Comparison of ENCODE assay signal across 19 cellular contexts in the genomic region with DNA sequence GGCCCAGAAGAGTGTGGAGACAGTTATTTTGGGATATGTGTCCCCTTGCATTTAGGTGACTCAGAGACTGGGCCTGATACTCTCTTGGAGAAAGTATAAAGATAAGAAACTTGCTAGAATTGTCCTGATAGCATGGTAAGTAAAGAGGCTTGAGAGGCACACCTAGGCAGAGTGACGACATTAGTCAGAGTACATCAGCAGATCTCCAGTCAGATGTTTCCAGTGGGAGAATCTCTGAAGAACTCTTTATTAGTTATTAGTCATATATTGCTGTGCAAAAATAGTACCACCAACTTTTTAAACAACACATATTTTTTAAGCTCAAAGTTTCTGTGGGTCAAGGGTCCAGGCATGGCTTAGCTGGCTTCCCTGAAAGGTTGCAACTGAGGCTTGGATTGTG.
DNase-seq lines count a peak whose midpoint lies in the region; ATAC-seq and TF ChIP-seq lines count a peak whose summit lies in the region.
"Had no signal": no experiment of that assay in that cellular context is flagged by ENCODE, and none has a peak within 500 bp of the region (broad histone marks: within the 10 kb centered on the region; RNA-seq: fewer than 3 reads in every experiment).

No MANE protein-coding gene starts in this region.

- H4K20me1 ChIP-seq in PC-3 (ENCODE audit: low read length), result no peaks in the 10 kb centered on the region
- H4K20me1 ChIP-seq: BLaER1 treated with 17β-estradiol and CSF1 and Interleukin-3, amounts not matched to agents 10 nM and 100 nM had no signal

- no peaks in the 10 kb centered on the region for H3K27me3 Mint-ChIP-seq in mesothelial cell of epicardium (ENCODE audit: low read depth)
- H3K27me3 Mint-ChIP-seq: B cell had no signal

- DNase-seq in A172 (ENCODE audit: low spot score) (peak; percentile 44), PC-3 (peak; percentile 39), fibroblast of mammary gland (ENCODE audit: low read depth) (peak; percentile 47), mesothelial cell of epicardium (ENCODE audit: low spot score in 2 of 2, unreplicated experiment in 2 of 2) (no peak), amygdala (lab: John Stamatoyannopoulos, UW) (no peak), left lobe of liver (ENCODE audit: low spot score) (no peak), left ventricle myocardium superior (no peak), uterus (no peak)
- DNase-seq: 8988T; CD8-positive, alpha-beta T cell; DMS 273 treated with DMSO at 0.1 percent for 48 hours; DMS53; DND-41; EL; H9 had no signal

- no peak for TF ChIP-seq POLR2A in uterus (IDR thresholded peaks at IDR 0.05)

- H3K36me3 ChIP-seq in PC-3 (ENCODE audit: low read depth, low read length) (no peaks in the 10 kb centered on the region), uterus (no peaks in the 10 kb centered on the region)
- H3K36me3 ChIP-seq: BLaER1 treated with 17β-estradiol and CSF1 and Interleukin-3, amounts not matched to agents 10 nM and 100 nM had no signal

- H3K79me2 ChIP-seq in PC-3 (ENCODE audit: low read length), result no peaks in the 10 kb centered on the region

- POLR2A ChIA-PET in PC-3 (lab: Charles Lee; ENCODE audit: unreplicated experiment), result no interaction called here

- no peaks in the 10 kb centered on the region for H3K9me2 ChIP-seq in PC-3 (replicated peaks; ENCODE audit: low read length)

- H3K9me3 ChIP-seq in PC-3 (ENCODE audit: low read length) (no peaks in the 10 kb centered on the region), uterus (no peaks in the 10 kb centered on the region)
- H3K9me3 ChIP-seq: BLaER1 treated with 17β-estradiol and CSF1 and Interleukin-3, amounts not matched to agents 10 nM and 100 nM had no signal

- H3K4me2 ChIP-seq in PC-3 (ENCODE audit: low read length), result no peak overlapping the region
- H3K4me2 ChIP-seq: BLaER1 treated with 17β-estradiol and CSF1 and Interleukin-3, amounts not matched to agents 10 nM and 100 nM had no signal

- intact Hi-C loops in PC-3 (cut with micrococcal nuclease) (no loop called here), left ventricle myocardium superior (cut with micrococcal nuclease) (no loop called here), uterus (cut with DNase I; ENCODE audit: low total_unique reads) (no loop called here)

- no peak overlapping the region for H2AFZ ChIP-seq in PC-3 (ENCODE audit: low read length)

- no peak overlapping the region for H3K9ac ChIP-seq in PC-3 (ENCODE audit: low read length)
- H3K9ac ChIP-seq: BLaER1 treated with 17β-estradiol and CSF1 and Interleukin-3, amounts not matched to agents 10 nM and 100 nM had no signal

- H3K27ac Mint-ChIP-seq in mesothelial cell of epicardium, result peak overlapping the region; percentile 39
- H3K27ac Mint-ChIP-seq: B cell; CD8-positive, alpha-beta T cell had no signal

- no peaks in the 10 kb centered on the region for H3F3A ChIP-seq in PC-3 (ENCODE audit: low read length, unreplicated experiment)

- no TSS peak for BruUV-seq in PC-3 (replicated peaks; lab: Mats Ljungman, UMichigan)

- H3K4me1 ChIP-seq in PC-3 (ENCODE audit: insufficient read depth, low read length), result no peaks in the 10 kb centered on the region
- H3K4me1 ChIP-seq in uterus, result no peaks in the 10 kb centered on the region
- H3K4me1 ChIP-seq: BLaER1 treated with 17β-estradiol and CSF1 and Interleukin-3, amounts not matched to agents 10 nM and 100 nM had no signal

- H3K4me3 Mint-ChIP-seq in mesothelial cell of epicardium, result no peak overlapping the region
- H3K4me3 Mint-ChIP-seq: B cell; CD8-positive, alpha-beta T cell; H9 had no signal

- peaks cover 8% of the 10 kb centered on the region for H3K36me3 Mint-ChIP-seq in mesothelial cell of epicardium
- H3K36me3 Mint-ChIP-seq: CD8-positive, alpha-beta T cell had no signal

- no peak overlapping the region for H3K27ac ChIP-seq in PC-3 (ENCODE audit: low read length)
- no peak overlapping the region for H3K27ac ChIP-seq in uterus
- H3K27ac ChIP-seq: BLaER1 treated with 17β-estradiol and CSF1 and Interleukin-3, amounts not matched to agents 10 nM and 100 nM had no signal

- peaks cover 17% of the 10 kb centered on the region for H3K9me3 Mint-ChIP-seq in mesothelial cell of epicardium

- no peak for ATAC-seq in PC-3
- no peak for ATAC-seq in left lobe of liver
- no peak for ATAC-seq in left ventricle myocardium superior
- ATAC-seq: CD8-positive, alpha-beta T cell; GM12878; HepG2 had no signal

- H3K27me3 ChIP-seq in PC-3 (ENCODE audit: low read length), result no peaks in the 10 kb centered on the region
- no peaks in the 10 kb centered on the region for H3K27me3 ChIP-seq in uterus
- H3K27me3 ChIP-seq: BLaER1 treated with 17β-estradiol and CSF1 and Interleukin-3, amounts not matched to agents 10 nM and 100 nM had no signal

- H3K4me3 ChIP-seq in PC-3 (ENCODE audit: low read length), result no peak overlapping the region
- no peak overlapping the region for H3K4me3 ChIP-seq in fibroblast of mammary gland (ENCODE audit: control insufficient read depth, low read depth, low read length)
- no peak overlapping the region for H3K4me3 ChIP-seq in uterus
- H3K4me3 ChIP-seq: BLaER1 treated with 17β-estradiol and CSF1 and Interleukin-3, amounts not matched to agents 10 nM and 100 nM; GM12878 had no signal

- CTCF ChIA-PET in PC-3 (lab: Charles Lee), result no interaction called here

- TF ChIP-seq CTCF in PC-3 (conservative IDR thresholded peaks at IDR 0.05; ENCODE audit: low read depth, low read length), result no peak
- no peak for TF ChIP-seq CTCF in fibroblast of mammary gland (conservative IDR thresholded peaks at IDR 0.05; ENCODE audit: control insufficient read depth, insufficient read depth, low read depth, low read length)
- no peak for TF ChIP-seq CTCF in mesothelial cell of epicardium (IDR thresholded peaks at IDR 0.05; ENCODE audit: unreplicated experiment)
- TF ChIP-seq CTCF in uterus (IDR thresholded peaks at IDR 0.05), result no peak

- peaks cover 27% of the 10 kb centered on the region for H3K4me1 Mint-ChIP-seq in mesothelial cell of epicardium
- H3K4me1 Mint-ChIP-seq: B cell had no signal

Comparison
In these comparisons a context has a peak if more than half of its experiments do, and no peak if none do; other contexts are left out.
1. DNase-seq: peak in A172 (single experiment), PC-3 (single experiment) and fibroblast of mammary gland (single experiment); none in mesothelial cell of epicardium (0 of 2), amygdala (0 of 56), left lobe of liver (single experiment), left ventricle myocardium superior (single experiment) and uterus (0 of 2).